Comparison of ENCODE assay signal across 1 cellular context in the genomic region with DNA sequence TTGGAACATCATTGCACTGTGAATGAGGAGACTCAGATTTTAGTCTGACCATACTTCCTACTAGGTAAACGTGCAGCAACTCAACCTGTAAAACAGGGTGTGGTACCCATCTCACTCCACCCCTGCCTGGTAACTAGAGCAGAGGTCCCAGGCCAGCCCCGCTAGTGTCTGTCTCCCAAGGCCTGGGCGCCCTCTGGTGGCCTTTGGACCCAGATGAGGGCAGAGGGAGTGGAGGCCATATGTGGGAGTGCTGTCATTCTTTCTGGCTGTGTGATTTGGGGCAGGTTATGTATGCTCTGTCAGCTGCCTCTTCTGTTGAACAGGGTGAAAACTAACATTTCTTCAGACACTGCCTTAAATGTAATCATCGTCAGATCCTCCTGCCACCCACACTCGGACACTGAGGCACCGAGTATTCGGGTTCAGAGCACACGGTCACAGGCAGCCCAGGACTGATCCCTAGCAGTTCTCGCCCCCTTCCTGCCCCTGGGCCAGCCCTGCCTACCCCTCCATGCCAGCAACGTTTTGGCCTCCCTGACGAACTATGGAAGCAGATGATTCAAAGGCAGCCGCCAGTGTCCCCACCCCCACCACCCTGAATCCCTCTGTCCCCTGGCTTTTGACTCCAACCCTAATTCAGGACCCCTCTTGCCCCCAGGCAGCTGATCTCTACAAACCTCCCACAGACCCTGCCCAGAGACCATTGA.
TF ChIP-seq lines count a peak whose summit lies in the region.

No MANE protein-coding gene starts in this region.

TF ChIP-seq in K562, 482 proteins besides CTCF, POLR2A, EP300 and RAD21 (continued from another document and continues in another):
- TF ChIP-seq RAD51 (IDR thresholded peaks at IDR 0.05; ENCODE audit: borderline replicate concordance, low read depth) (no peak), CREM (IDR thresholded peaks at IDR 0.05; ENCODE audit: low read depth) (0 out of 2 replicates have a peak, but pooled peaks have one; percentile 41), ZFP30 (CRISPR knock-in tag; IDR thresholded peaks at IDR 0.05; ENCODE audit: borderline replicate concordance) (no peak), ZNF24 (IDR thresholded peaks at IDR 0.05) (peak; percentile 51; the same call in 1 of the 2 replicates), ZBTB49 (CRISPR knock-in tag; IDR thresholded peaks at IDR 0.05; ENCODE audit: borderline replicate concordance) (no peak), GTF2A2 (tag; IDR thresholded peaks at IDR 0.05) (no peak), NELFE (IDR thresholded peaks at IDR 0.05; ENCODE audit: insufficient read depth, insufficient read length) (no peak), HCFC1 (IDR thresholded peaks at IDR 0.05; ENCODE audit: low read depth, low read length) (0 out of 2 replicates have a peak, but pooled peaks have one; percentile 25), MYNN (IDR thresholded peaks at IDR 0.05) (peak; percentile 74), MYNN (CRISPR knock-in tag; IDR thresholded peaks at IDR 0.05) (no peak), LCOR (CRISPR knock-in tag; IDR thresholded peaks at IDR 0.05) (no peak), SLC30A9 (CRISPR knock-in tag; IDR thresholded peaks at IDR 0.05) (no peak), CCAR2 (IDR thresholded peaks at IDR 0.05; ENCODE audit: low read depth, low read length) (no peak), HDGF (IDR thresholded peaks at IDR 0.05) (no peak), NFXL1 (CRISPR knock-in tag; IDR thresholded peaks at IDR 0.05) (no peak), BCL6 (CRISPR knock-in tag; IDR thresholded peaks at IDR 0.05) (no peak), HMG20B (CRISPR knock-in tag; IDR thresholded peaks at IDR 0.05) (no peak), ATF2 (CRISPR knock-in tag; IDR thresholded peaks at IDR 0.05) (no peak), MCM5 (IDR thresholded peaks at IDR 0.05; ENCODE audit: low read depth) (no peak), JUN (IDR thresholded peaks at IDR 0.05; ENCODE audit: borderline replicate concordance, low read depth, low read length) (no peak), JUN (CRISPR knock-in tag; IDR thresholded peaks at IDR 0.05; ENCODE audit: borderline replicate concordance) (no peak), ZNF830 (CRISPR knock-in tag; IDR thresholded peaks at IDR 0.05) (peak; percentile 74; the same call in 1 of the 2 replicates), FOS (IDR thresholded peaks at IDR 0.05; ENCODE audit: extremely low read depth, insufficient read length) (no peak), STAT6 (CRISPR knock-in tag; IDR thresholded peaks at IDR 0.05) (no peak), THAP12 (CRISPR knock-in tag; IDR thresholded peaks at IDR 0.05) (no peak), SRSF9 (IDR thresholded peaks at IDR 0.05; ENCODE audit: borderline replicate concordance, low read depth, low read length) (no peak), RB1 (IDR thresholded peaks at IDR 0.05; ENCODE audit: low read depth) (peak; percentile 73; the same call in 1 of the 2 replicates), NUFIP1 (IDR thresholded peaks at IDR 0.05; ENCODE audit: partially characterized antibody) (no peak)
- TF ChIP-seq, protein P1, sequence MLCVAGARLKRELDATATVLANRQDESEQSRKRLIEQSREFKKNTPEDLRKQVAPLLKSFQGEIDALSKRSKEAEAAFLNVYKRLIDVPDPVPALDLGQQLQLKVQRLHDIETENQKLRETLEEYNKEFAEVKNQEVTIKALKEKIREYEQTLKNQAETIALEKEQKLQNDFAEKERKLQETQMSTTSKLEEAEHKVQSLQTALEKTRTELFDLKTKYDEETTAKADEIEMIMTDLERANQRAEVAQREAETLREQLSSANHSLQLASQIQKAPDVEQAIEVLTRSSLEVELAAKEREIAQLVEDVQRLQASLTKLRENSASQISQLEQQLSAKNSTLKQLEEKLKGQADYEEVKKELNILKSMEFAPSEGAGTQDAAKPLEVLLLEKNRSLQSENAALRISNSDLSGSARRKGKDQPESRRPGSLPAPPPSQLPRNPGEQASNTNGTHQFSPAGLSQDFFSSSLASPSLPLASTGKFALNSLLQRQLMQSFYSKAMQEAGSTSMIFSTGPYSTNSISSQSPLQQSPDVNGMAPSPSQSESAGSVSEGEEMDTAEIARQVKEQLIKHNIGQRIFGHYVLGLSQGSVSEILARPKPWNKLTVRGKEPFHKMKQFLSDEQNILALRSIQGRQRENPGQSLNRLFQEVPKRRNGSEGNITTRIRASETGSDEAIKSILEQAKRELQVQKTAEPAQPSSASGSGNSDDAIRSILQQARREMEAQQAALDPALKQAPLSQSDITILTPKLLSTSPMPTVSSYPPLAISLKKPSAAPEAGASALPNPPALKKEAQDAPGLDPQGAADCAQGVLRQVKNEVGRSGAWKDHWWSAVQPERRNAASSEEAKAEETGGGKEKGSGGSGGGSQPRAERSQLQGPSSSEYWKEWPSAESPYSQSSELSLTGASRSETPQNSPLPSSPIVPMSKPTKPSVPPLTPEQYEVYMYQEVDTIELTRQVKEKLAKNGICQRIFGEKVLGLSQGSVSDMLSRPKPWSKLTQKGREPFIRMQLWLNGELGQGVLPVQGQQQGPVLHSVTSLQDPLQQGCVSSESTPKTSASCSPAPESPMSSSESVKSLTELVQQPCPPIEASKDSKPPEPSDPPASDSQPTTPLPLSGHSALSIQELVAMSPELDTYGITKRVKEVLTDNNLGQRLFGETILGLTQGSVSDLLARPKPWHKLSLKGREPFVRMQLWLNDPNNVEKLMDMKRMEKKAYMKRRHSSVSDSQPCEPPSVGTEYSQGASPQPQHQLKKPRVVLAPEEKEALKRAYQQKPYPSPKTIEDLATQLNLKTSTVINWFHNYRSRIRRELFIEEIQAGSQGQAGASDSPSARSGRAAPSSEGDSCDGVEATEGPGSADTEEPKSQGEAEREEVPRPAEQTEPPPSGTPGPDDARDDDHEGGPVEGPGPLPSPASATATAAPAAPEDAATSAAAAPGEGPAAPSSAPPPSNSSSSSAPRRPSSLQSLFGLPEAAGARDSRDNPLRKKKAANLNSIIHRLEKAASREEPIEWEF (CRISPR knock-in tag; IDR thresholded peaks at IDR 0.05), result no peak
- TF ChIP-seq, protein P2, sequence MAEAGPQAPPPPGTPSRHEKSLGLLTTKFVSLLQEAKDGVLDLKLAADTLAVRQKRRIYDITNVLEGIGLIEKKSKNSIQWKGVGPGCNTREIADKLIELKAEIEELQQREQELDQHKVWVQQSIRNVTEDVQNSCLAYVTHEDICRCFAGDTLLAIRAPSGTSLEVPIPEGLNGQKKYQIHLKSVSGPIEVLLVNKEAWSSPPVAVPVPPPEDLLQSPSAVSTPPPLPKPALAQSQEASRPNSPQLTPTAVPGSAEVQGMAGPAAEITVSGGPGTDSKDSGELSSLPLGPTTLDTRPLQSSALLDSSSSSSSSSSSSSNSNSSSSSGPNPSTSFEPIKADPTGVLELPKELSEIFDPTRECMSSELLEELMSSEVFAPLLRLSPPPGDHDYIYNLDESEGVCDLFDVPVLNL (CRISPR knock-in tag; IDR thresholded peaks at IDR 0.05; ENCODE audit: low read depth), result no peak
- TF ChIP-seq, protein P3, sequence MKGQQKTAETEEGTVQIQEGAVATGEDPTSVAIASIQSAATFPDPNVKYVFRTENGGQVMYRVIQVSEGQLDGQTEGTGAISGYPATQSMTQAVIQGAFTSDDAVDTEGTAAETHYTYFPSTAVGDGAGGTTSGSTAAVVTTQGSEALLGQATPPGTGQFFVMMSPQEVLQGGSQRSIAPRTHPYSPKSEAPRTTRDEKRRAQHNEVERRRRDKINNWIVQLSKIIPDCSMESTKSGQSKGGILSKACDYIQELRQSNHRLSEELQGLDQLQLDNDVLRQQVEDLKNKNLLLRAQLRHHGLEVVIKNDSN (CRISPR knock-in tag; IDR thresholded peaks at IDR 0.05), result no peak
- TF ChIP-seq, protein P4, sequence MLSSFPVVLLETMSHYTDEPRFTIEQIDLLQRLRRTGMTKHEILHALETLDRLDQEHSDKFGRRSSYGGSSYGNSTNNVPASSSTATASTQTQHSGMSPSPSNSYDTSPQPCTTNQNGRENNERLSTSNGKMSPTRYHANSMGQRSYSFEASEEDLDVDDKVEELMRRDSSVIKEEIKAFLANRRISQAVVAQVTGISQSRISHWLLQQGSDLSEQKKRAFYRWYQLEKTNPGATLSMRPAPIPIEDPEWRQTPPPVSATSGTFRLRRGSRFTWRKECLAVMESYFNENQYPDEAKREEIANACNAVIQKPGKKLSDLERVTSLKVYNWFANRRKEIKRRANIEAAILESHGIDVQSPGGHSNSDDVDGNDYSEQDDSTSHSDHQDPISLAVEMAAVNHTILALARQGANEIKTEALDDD (IDR thresholded peaks at IDR 0.05), result peak; percentile 93
- TF ChIP-seq, protein P5, sequence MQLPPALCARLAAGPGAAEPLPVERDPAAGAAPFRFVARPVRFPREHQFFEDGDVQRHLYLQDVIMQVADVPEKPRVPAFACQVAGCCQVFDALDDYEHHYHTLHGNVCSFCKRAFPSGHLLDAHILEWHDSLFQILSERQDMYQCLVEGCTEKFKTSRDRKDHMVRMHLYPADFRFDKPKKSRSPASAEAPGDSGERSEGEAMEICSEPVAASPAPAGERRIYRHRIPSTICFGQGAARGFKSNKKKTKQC (CRISPR knock-in tag; IDR thresholded peaks at IDR 0.05), result no peak
- TF ChIP-seq, protein P6, sequence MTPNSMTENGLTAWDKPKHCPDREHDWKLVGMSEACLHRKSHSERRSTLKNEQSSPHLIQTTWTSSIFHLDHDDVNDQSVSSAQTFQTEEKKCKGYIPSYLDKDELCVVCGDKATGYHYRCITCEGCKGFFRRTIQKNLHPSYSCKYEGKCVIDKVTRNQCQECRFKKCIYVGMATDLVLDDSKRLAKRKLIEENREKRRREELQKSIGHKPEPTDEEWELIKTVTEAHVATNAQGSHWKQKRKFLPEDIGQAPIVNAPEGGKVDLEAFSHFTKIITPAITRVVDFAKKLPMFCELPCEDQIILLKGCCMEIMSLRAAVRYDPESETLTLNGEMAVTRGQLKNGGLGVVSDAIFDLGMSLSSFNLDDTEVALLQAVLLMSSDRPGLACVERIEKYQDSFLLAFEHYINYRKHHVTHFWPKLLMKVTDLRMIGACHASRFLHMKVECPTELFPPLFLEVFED (CRISPR knock-in tag; conservative IDR thresholded peaks at IDR 0.05), result no peak
